ENCODE assay signal across 1 cellular context in genomic region chr2:101354910-101355309, GRCh38.
A peak's percentile ranks its signal among the peaks of the same experiment; 100 is the strongest.
TF ChIP-seq lines count a peak whose summit lies in the region.

No MANE protein-coding gene starts in this region.

TF ChIP-seq in HepG2, 621 proteins besides CTCF, POLR2A, EP300 and RAD21 (continued from another document):
- TF ChIP-seq KLF12 (CRISPR knock-in tag; IDR thresholded peaks at IDR 0.05; ENCODE audit: borderline replicate concordance) (no peak), CEBPB (IDR thresholded peaks at IDR 0.05; ENCODE audit: borderline replicate concordance, low read depth, low read length) (peak; percentile 23; the same call in 1 of the 2 replicates)
